ENCODE assay signal across 23 cellular contexts in genomic region chr14:95961481-95961880, GRCh38.
"Had no signal": no experiment of that assay in that cellular context is flagged by ENCODE, and none has a peak within 500 bp of the region (broad histone marks: within the 10 kb centered on the region; RNA-seq: fewer than 3 reads in every experiment).

No MANE protein-coding gene starts in this region.

- H3K79me2 ChIP-seq: parathyroid adenoma had no signal

- H3K4me1 Mint-ChIP-seq: activated CD4-positive, alpha-beta T cell treated with anti-CD3 and anti-CD28 coated beads, Interleukin-2, amount 10 ng/mL, durations not matched to agents 24 days and 14 days; memory B cell; naive thymus-derived CD8-positive, alpha-beta T cell; T-cell had no signal

- H3K4me1 ChIP-seq: esophagus muscularis mucosa, gastroesophageal sphincter, heart left ventricle, transverse colon had no signal

- H2AFZ ChIP-seq: parathyroid adenoma had no signal

- H3K9me3 Mint-ChIP-seq: activated T-cell treated with anti-CD3 and anti-CD28 coated beads, Interleukin-2, amount 50 U/mL, for 24 hours; naive thymus-derived CD8-positive, alpha-beta T cell; T-cell had no signal

- H3K4me3 ChIP-seq: esophagus muscularis mucosa, gastroesophageal sphincter, heart left ventricle, transverse colon had no signal

- DNase-seq: activated CD4-positive, alpha-beta T cell treated with anti-CD3 and anti-CD28 coated beads, Interleukin-2, amount 10 ng/mL, durations not matched to agents 24 days and 14 days; activated CD8-positive, alpha-beta T cell treated with anti-CD3 and anti-CD28 coated beads, Interleukin-2, amount 10 ng/mL, durations not matched to agents 7 days and 5 days; activated effector memory CD4-positive, alpha-beta T cell treated with anti-CD3 and anti-CD28 coated beads, Interleukin-2, amount 50 U/mL, for 16 hours; activated naive CD4-positive, alpha-beta T cell treated with anti-CD3 and anti-CD28 coated beads, Interleukin-2, amount 50 U/mL, for 16 hours; activated T-cell treated with anti-CD3 and anti-CD28 coated beads, Interleukin-2, amount 50 U/mL, for 24 hours; aorta; effector CD4-positive, alpha-beta T cell; heart left ventricle; left ventricle myocardium superior; naive thymus-derived CD8-positive, alpha-beta T cell; retina; stimulated activated CD4-positive, alpha-beta T cell treated with anti-CD3 and anti-CD28 coated beads, Interleukin-12 subunit alpha, Interleukin-12 subunit beta, amount 100 ng/mL, for 4 hours; stimulated activated CD4-positive, alpha-beta T cell treated with anti-CD3 and anti-CD28 coated beads, Interleukin-1b, Interleukin-23, amount 100 ng/mL, for 48 hours; stimulated activated CD8-positive, alpha-beta memory T cell treated with anti-CD3 and anti-CD28 coated beads, Interleukin-4, amount 100 ng/mL, for 48 hours; stimulated activated naive CD8-positive, alpha-beta T cell treated with anti-CD3 and anti-CD28 coated beads, Interleukin-15, Interleukin-2, amounts not matched to agents 100 U/mL and 50 U/mL, for 24 hours; substantia nigra; T-cell; T-helper 9 cell; transverse colon had no signal

- ATAC-seq: activated CD8-positive, alpha-beta T cell treated with anti-CD3 and anti-CD28 coated beads, Interleukin-2, amount 10 ng/mL, durations not matched to agents 7 days and 5 days; gastroesophageal sphincter; left ventricle myocardium superior; naive thymus-derived CD8-positive, alpha-beta T cell; stimulated activated naive CD8-positive, alpha-beta T cell treated with anti-CD3 and anti-CD28 coated beads, Interleukin-15, Interleukin-2, amounts not matched to agents 100 U/mL and 50 U/mL, for 24 hours; T-cell had no signal

- H3K27me3 Mint-ChIP-seq: activated CD4-positive, alpha-beta T cell treated with anti-CD3 and anti-CD28 coated beads, Interleukin-2, amount 10 ng/mL, durations not matched to agents 24 days and 14 days; memory B cell had no signal

- H3K27ac ChIP-seq: esophagus muscularis mucosa, gastroesophageal sphincter, heart left ventricle, parathyroid adenoma, transverse colon had no signal

- H3K36me3 Mint-ChIP-seq: memory B cell, T-cell had no signal

- H3K27ac Mint-ChIP-seq: activated CD4-positive, alpha-beta T cell treated with anti-CD3 and anti-CD28 coated beads, Interleukin-2, amount 10 ng/mL, durations not matched to agents 24 days and 14 days; activated CD8-positive, alpha-beta T cell treated with anti-CD3 and anti-CD28 coated beads, Interleukin-2, amount 10 ng/mL, durations not matched to agents 7 days and 5 days; activated T-cell treated with anti-CD3 and anti-CD28 coated beads, Interleukin-2, amount 50 U/mL, for 24 hours; memory B cell; naive thymus-derived CD8-positive, alpha-beta T cell; T-cell had no signal

- H3K9ac ChIP-seq: parathyroid adenoma had no signal

- H3K9me3 ChIP-seq: esophagus muscularis mucosa, gastroesophageal sphincter, transverse colon had no signal

- H3K36me3 ChIP-seq: esophagus muscularis mucosa, gastroesophageal sphincter, heart left ventricle, transverse colon had no signal

- H3K27me3 ChIP-seq: transverse colon had no signal

- H3K4me3 Mint-ChIP-seq: activated CD4-positive, alpha-beta T cell treated with anti-CD3 and anti-CD28 coated beads, Interleukin-2, amount 10 ng/mL, durations not matched to agents 24 days and 14 days; activated CD8-positive, alpha-beta T cell treated with anti-CD3 and anti-CD28 coated beads, Interleukin-2, amount 10 ng/mL, durations not matched to agents 7 days and 5 days; activated T-cell treated with anti-CD3 and anti-CD28 coated beads, Interleukin-2, amount 50 U/mL, for 24 hours; memory B cell; naive thymus-derived CD8-positive, alpha-beta T cell; T-cell had no signal
